In genomic region chr2:7097353-7097895, GRCh38 we compare ENCODE assay signal across 8 cellular contexts.
A peak's percentile ranks its signal among the peaks of the same experiment; 100 is the strongest.
DNase-seq lines count a peak whose midpoint lies in the region; ATAC-seq and TF ChIP-seq lines count a peak whose summit lies in the region.

No MANE protein-coding gene starts in this region.

- H3K4me3 ChIP-seq in ascending aorta (peak overlapping the region; percentile 33 to 35), skeletal muscle satellite cell (ENCODE audit: low read length) (no peak overlapping the region)

- H3K9me3 ChIP-seq in ascending aorta (no peaks in the 10 kb centered on the region), skeletal muscle satellite cell (replicated peaks; ENCODE audit: low read length) (no peaks in the 10 kb centered on the region)

- intact Hi-C loops in ascending aorta (cut with DNase I) = no loop called here

- no peaks in the 10 kb centered on the region for H3K36me3 ChIP-seq in ascending aorta
- H3K36me3 ChIP-seq in skeletal muscle satellite cell (ENCODE audit: insufficient read depth, low read length) = no peaks in the 10 kb centered on the region

- no peak overlapping the region for H3K27ac ChIP-seq in ascending aorta

- peak; percentile 96 for ATAC-seq in HG02884 (IDR thresholded peaks at IDR 0.05; ENCODE audit: unreplicated experiment)

- H3K27me3 ChIP-seq in ascending aorta = no peaks in the 10 kb centered on the region
- peaks cover 2% of the 10 kb centered on the region for H3K27me3 ChIP-seq in skeletal muscle satellite cell (ENCODE audit: control insufficient read depth, insufficient read depth, low read length)

- H3K4me1 Mint-ChIP-seq in T-helper 2 cell treated with Interferon-gamma antibody and Interleukin-4, amounts not matched to agents 5 μg/mL and 100 μg/mL, for 36 hours (ENCODE audit: low read depth) = peaks cover 6% of the 10 kb centered on the region

- no peaks in the 10 kb centered on the region for H3K36me3 Mint-ChIP-seq in T-helper 2 cell treated with Interferon-gamma antibody and Interleukin-4, amounts not matched to agents 5 μg/mL and 100 μg/mL, for 36 hours (ENCODE audit: low read depth)

- H3K4me1 ChIP-seq in ascending aorta (peaks cover 0 to 8% of the 10 kb centered on the region in 2 donors), skeletal muscle satellite cell (ENCODE audit: control insufficient read depth, insufficient read depth, low read length) (peaks cover 3% of the 10 kb centered on the region)

- DNase-seq in SIG-M5 treated with dmso at 0.1 percent for 504 hours (lab: John Stamatoyannopoulos, UW; ENCODE audit: unreplicated experiment) (peak; percentile 32), SIG-M5 (lab: John Stamatoyannopoulos, UW) (no peak), NCI-H146 treated with DMSO at 0.1 percent for 48 hours (lab: John Stamatoyannopoulos, UW; ENCODE audit: unreplicated experiment) (peak; percentile 91), ascending aorta (ENCODE audit: low spot score in 2 of 2) (peak in 1 of 2 donors; percentile 83), hippocampal formation (lab: John Stamatoyannopoulos, UW) (peak; percentile 45 to 46)
- peak; percentile 66 for DNase-seq in T-helper 2 cell treated with Interferon-gamma antibody and Interleukin-4, amounts not matched to agents 5 μg/mL and 100 μg/mL, for 36 hours (ENCODE audit: low spot score)

- peak overlapping the region; percentile 70 for H3K4me2 ChIP-seq in skeletal muscle satellite cell (ENCODE audit: low read length)

- peak; percentile 74 to 99 (median 99) for TF ChIP-seq CTCF in ascending aorta (IDR thresholded peaks at IDR 0.05)

- no peaks in the 10 kb centered on the region for H3K27me3 Mint-ChIP-seq in T-helper 2 cell treated with Interferon-gamma antibody and Interleukin-4, amounts not matched to agents 5 μg/mL and 100 μg/mL, for 36 hours (ENCODE audit: low read depth)

- H3K27ac Mint-ChIP-seq in T-helper 2 cell treated with Interferon-gamma antibody and Interleukin-4, amounts not matched to agents 5 μg/mL and 100 μg/mL, for 36 hours = no peak overlapping the region

- H3K4me3 Mint-ChIP-seq in T-helper 2 cell treated with Interferon-gamma antibody and Interleukin-4, amounts not matched to agents 5 μg/mL and 100 μg/mL, for 36 hours = peak overlapping the region; percentile 56

- H3K9me3 Mint-ChIP-seq in T-helper 2 cell treated with Interferon-gamma antibody and Interleukin-4, amounts not matched to agents 5 μg/mL and 100 μg/mL, for 36 hours = no peaks in the 10 kb centered on the region

- no peak overlapping the region for H3K9ac ChIP-seq in skeletal muscle satellite cell (ENCODE audit: low read depth, low read length)
